ENCODE assay signal across 27 cellular contexts in genomic region chrX:106436695-106437094, GRCh38.
"Had no signal": no experiment of that assay in that cellular context is flagged by ENCODE, and none has a peak within 500 bp of the region (broad histone marks: within the 10 kb centered on the region; RNA-seq: fewer than 3 reads in every experiment).

No MANE protein-coding gene starts in this region.

- H3K36me3 Mint-ChIP-seq: stimulated activated effector memory CD8-positive, alpha-beta T cell treated with anti-CD3 and anti-CD28 coated beads, Interleukin-12 subunit alpha, Interleukin-12 subunit beta, amount 100 ng/mL, for 72 hours; stimulated activated memory B cell treated with anti-CD40 and anti-IgM and Interleukin-4, amounts not matched to agents 10 μg/mL and 1 μg/mL and 100 μg/mL, for 72 hours; stimulated activated naive B cell treated with anti-CD40 and anti-IgM and Interleukin-4, amounts not matched to agents 10 μg/mL and 1 μg/mL and 100 μg/mL, for 72 hours; type B pancreatic cell had no signal

- H3K27me3 Mint-ChIP-seq: stimulated activated naive CD8-positive, alpha-beta T cell treated with anti-CD3 and anti-CD28 coated beads, Interleukin-15, amount 100 ng/mL, for 72 hours; stimulated activated naive CD8-positive, alpha-beta T cell treated with anti-CD3 and anti-CD28 coated beads, Interleukin-15, Interleukin-2, amounts not matched to agents 100 ng/mL and 50 ng/mL, for 24 hours; type B pancreatic cell had no signal

- H3K36me3 ChIP-seq: stomach, suprapubic skin, thoracic aorta, thyroid gland, tibial artery, tibial nerve, transverse colon, upper lobe of left lung, upper lobe of right lung, uterus, vagina had no signal

- H3K9me3 ChIP-seq: stomach, suprapubic skin, testis, thoracic aorta, thyroid gland, tibial artery, tibial nerve, transverse colon, upper lobe of left lung, upper lobe of right lung, uterus, vagina had no signal

- H3K4me3 Mint-ChIP-seq: stimulated activated effector memory CD8-positive, alpha-beta T cell treated with anti-CD3 and anti-CD28 coated beads, Interleukin-12 subunit alpha, Interleukin-12 subunit beta, amount 100 ng/mL, for 72 hours; stimulated activated memory B cell treated with anti-CD40 and anti-IgM and Interleukin-4, amounts not matched to agents 10 μg/mL and 1 μg/mL and 100 μg/mL, for 72 hours; stimulated activated naive B cell treated with anti-CD40 and anti-IgM and Interleukin-4, amounts not matched to agents 10 μg/mL and 1 μg/mL and 100 μg/mL, for 72 hours; stimulated activated naive CD8-positive, alpha-beta T cell treated with anti-CD3 and anti-CD28 coated beads, Interleukin-15, amount 100 ng/mL, for 72 hours; stimulated activated naive CD8-positive, alpha-beta T cell treated with anti-CD3 and anti-CD28 coated beads, Interleukin-15, Interleukin-2, amounts not matched to agents 100 ng/mL and 50 ng/mL, for 24 hours; type B pancreatic cell had no signal

- H3K9me3 Mint-ChIP-seq: stimulated activated effector memory CD8-positive, alpha-beta T cell treated with anti-CD3 and anti-CD28 coated beads, Interleukin-12 subunit alpha, Interleukin-12 subunit beta, amount 100 ng/mL, for 72 hours; stimulated activated memory B cell treated with anti-CD40 and anti-IgM and Interleukin-4, amounts not matched to agents 10 μg/mL and 1 μg/mL and 100 μg/mL, for 72 hours; stimulated activated naive B cell treated with anti-CD40 and anti-IgM and Interleukin-4, amounts not matched to agents 10 μg/mL and 1 μg/mL and 100 μg/mL, for 72 hours; stimulated activated naive CD8-positive, alpha-beta T cell treated with anti-CD3 and anti-CD28 coated beads, Interleukin-15, amount 100 ng/mL, for 72 hours; stimulated activated naive CD8-positive, alpha-beta T cell treated with anti-CD3 and anti-CD28 coated beads, Interleukin-15, Interleukin-2, amounts not matched to agents 100 ng/mL and 50 ng/mL, for 24 hours; type B pancreatic cell had no signal

- H3K4me3 ChIP-seq: stomach, suprapubic skin, testis, thoracic aorta, thyroid gland, tibial artery, tibial nerve, transverse colon, upper lobe of left lung, upper lobe of right lung, uterus, vagina had no signal

- H3K27ac Mint-ChIP-seq: stimulated activated effector memory CD8-positive, alpha-beta T cell treated with anti-CD3 and anti-CD28 coated beads, Interleukin-12 subunit alpha, Interleukin-12 subunit beta, amount 100 ng/mL, for 72 hours; stimulated activated memory B cell treated with anti-CD40 and anti-IgM and Interleukin-4, amounts not matched to agents 10 μg/mL and 1 μg/mL and 100 μg/mL, for 72 hours; stimulated activated naive B cell treated with anti-CD40 and anti-IgM and Interleukin-4, amounts not matched to agents 10 μg/mL and 1 μg/mL and 100 μg/mL, for 72 hours; stimulated activated naive CD8-positive, alpha-beta T cell treated with anti-CD3 and anti-CD28 coated beads, Interleukin-15, Interleukin-2, amounts not matched to agents 100 ng/mL and 50 ng/mL, for 24 hours; type B pancreatic cell had no signal

- DNase-seq: stimulated activated CD4-positive, alpha-beta T cell treated with anti-CD3 and anti-CD28 coated beads, Interleukin-2, amount 100 ng/mL, for 48 hours; stimulated activated CD4-positive, alpha-beta T cell treated with anti-CD3 and anti-CD28 coated beads, Interleukin-4, amount 100 ng/mL, for 1 hour; stimulated activated CD4-positive, alpha-beta T cell treated with anti-CD3 and anti-CD28 coated beads, Interleukin-4, amount 100 ng/mL, for 24 hours; stimulated activated CD4-positive, alpha-beta T cell treated with anti-CD3 and anti-CD28 coated beads, Interleukin-4, amount 100 ng/mL, for 4 hours; stimulated activated CD8-positive, alpha-beta memory T cell treated with anti-CD3 and anti-CD28 coated beads, Interleukin-4, amount 100 ng/mL, for 48 hours; stimulated activated naive B cell treated with anti-CD40 and anti-IgM and Interleukin-4, amounts not matched to agents 10 μg/mL and 1 μg/mL and 100 μg/mL, for 72 hours; stimulated activated naive CD4-positive, alpha-beta T cell; stimulated activated naive CD4-positive, alpha-beta T cell treated with Interleukin-2 at 50 U/mL for 16 hours; stimulated activated naive CD8-positive, alpha-beta T cell treated with anti-CD3 and anti-CD28 coated beads, Interleukin-15, amount 100 ng/mL, for 72 hours; stimulated activated naive CD8-positive, alpha-beta T cell treated with anti-CD3 and anti-CD28 coated beads, Interleukin-15, Interleukin-2, amounts not matched to agents 100 U/mL and 50 U/mL, for 24 hours; stomach; substantia nigra; testis; thyroid gland; tibial artery; transverse colon; upper lobe of left lung; upper lobe of right lung; uterus had no signal

- H3K27ac ChIP-seq: stomach, suprapubic skin, testis, thoracic aorta, thyroid gland, tibial artery, tibial nerve, transverse colon, upper lobe of left lung, upper lobe of right lung, uterus, vagina had no signal

- H3K4me1 ChIP-seq: stomach, suprapubic skin, testis, thyroid gland, tibial artery, tibial nerve, transverse colon, upper lobe of left lung, upper lobe of right lung, uterus, vagina had no signal

- H3K4me1 Mint-ChIP-seq: stimulated activated effector memory CD8-positive, alpha-beta T cell treated with anti-CD3 and anti-CD28 coated beads, Interleukin-12 subunit alpha, Interleukin-12 subunit beta, amount 100 ng/mL, for 72 hours; stimulated activated memory B cell treated with anti-CD40 and anti-IgM and Interleukin-4, amounts not matched to agents 10 μg/mL and 1 μg/mL and 100 μg/mL, for 72 hours; stimulated activated naive B cell treated with anti-CD40 and anti-IgM and Interleukin-4, amounts not matched to agents 10 μg/mL and 1 μg/mL and 100 μg/mL, for 72 hours; stimulated activated naive CD8-positive, alpha-beta T cell treated with anti-CD3 and anti-CD28 coated beads, Interleukin-15, amount 100 ng/mL, for 72 hours had no signal

- H3K27me3 ChIP-seq: suprapubic skin, testis, thyroid gland, tibial artery, transverse colon, upper lobe of left lung, upper lobe of right lung, vagina had no signal
